Comparison of ENCODE assay signal across 12 cellular contexts in the genomic region with DNA sequence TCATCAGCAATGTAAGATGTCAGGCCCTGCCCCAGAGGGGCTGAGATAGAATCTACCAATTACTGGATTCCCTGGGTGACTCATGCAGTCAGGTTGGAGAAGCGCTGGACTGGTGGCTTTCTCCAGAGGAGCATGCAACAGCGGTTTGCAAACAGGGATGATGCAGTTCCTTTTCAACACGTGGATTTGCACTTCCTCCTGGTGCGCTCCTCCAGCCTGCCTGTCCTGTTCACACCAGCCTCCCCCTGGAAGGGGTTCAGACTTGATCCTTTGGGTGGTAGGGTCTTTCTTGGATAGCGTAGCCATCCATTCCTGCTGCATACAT.
DNase-seq lines count a peak whose midpoint lies in the region; ATAC-seq, FAIRE-seq and TF ChIP-seq lines count a peak whose summit lies in the region.
"Had no signal": no experiment of that assay in that cellular context is flagged by ENCODE, and none has a peak within 500 bp of the region (broad histone marks: within the 10 kb centered on the region; RNA-seq: fewer than 3 reads in every experiment).

No MANE protein-coding gene starts in this region.

- H3K9me3 ChIP-seq in HCT116 (ENCODE audit: control insufficient read depth in 1 of 2, insufficient read depth in 1 of 2, low read depth in 1 of 2, low read length in 2 of 2): no peaks in the 10 kb centered on the region
- H3K9me3 ChIP-seq in kidney (ENCODE audit: control insufficient read depth in 1 of 2, low read length in 2 of 2): no peaks in the 10 kb centered on the region
- no peaks in the 10 kb centered on the region for H3K9me3 ChIP-seq in tibial artery

- POLR2A ChIA-PET in HCT116 (lab: Charles Lee): no interaction called here

- no peak overlapping the region for H3K27ac Mint-ChIP-seq in immature natural killer cell
- H3K27ac Mint-ChIP-seq: activated naive CD8-positive, alpha-beta T cell treated with anti-CD3 and anti-CD28 coated beads, Interleukin-2, amount 10 ng/mL, durations not matched to agents 7 days and 5 days had no signal

- RAD21 ChIA-PET in HCT116 (lab: Charles Lee; ENCODE audit: low non-redundant PET in 1 of 2, low total read pairs in 2 of 2, uncharacterized antibody in 2 of 2, unreplicated experiment in 2 of 2): no interaction called here

- CTCF ChIA-PET in HCT116 (lab: Charles Lee): no interaction called here

- H3K27me3 Mint-ChIP-seq in immature natural killer cell (ENCODE audit: low read depth in 3 of 3): peaks cover 3 to 6% (median 4%) of the 10 kb centered on the region in 3 donors
- H3K27me3 Mint-ChIP-seq: activated naive CD8-positive, alpha-beta T cell treated with anti-CD3 and anti-CD28 coated beads, Interleukin-2, amount 10 ng/mL, durations not matched to agents 7 days and 5 days; stimulated activated naive CD8-positive, alpha-beta T cell treated with anti-CD3 and anti-CD28 coated beads, Interleukin-15, amount 100 ng/mL, for 72 hours had no signal

- H3K4me3 Mint-ChIP-seq in immature natural killer cell: no peak overlapping the region
- H3K4me3 Mint-ChIP-seq: activated naive CD8-positive, alpha-beta T cell treated with anti-CD3 and anti-CD28 coated beads, Interleukin-2, amount 10 ng/mL, durations not matched to agents 7 days and 5 days; stimulated activated naive CD8-positive, alpha-beta T cell treated with anti-CD3 and anti-CD28 coated beads, Interleukin-15, amount 100 ng/mL, for 72 hours had no signal

- H3K4me3 ChIP-seq in HCT116 (replicated peaks in 1 of 2; ENCODE audit: low read depth in 1 of 2, low read length in 2 of 2) (no peak overlapping the region), kidney (ENCODE audit: low read length in 2 of 2) (peak overlapping the region; percentile 9 to 38), tibial artery (no peak overlapping the region)

- no peaks in the 10 kb centered on the region for H4K20me1 ChIP-seq in HCT116 (ENCODE audit: insufficient read depth)

- H3K27me3 ChIP-seq in HCT116 (ENCODE audit: insufficient read depth, low read length) (no peaks in the 10 kb centered on the region), tibial artery (no peaks in the 10 kb centered on the region)

- DNase-seq in HCT116 (ENCODE audit: low read depth, low spot score) (no peak), SK-N-DZ (ENCODE audit: low spot score) (peak; percentile 66), kidney (peak; percentile 69), immature natural killer cell (no peak), tibial artery (no peak)
- DNase-seq: activated naive CD8-positive, alpha-beta T cell treated with anti-CD3 and anti-CD28 coated beads, Interleukin-2, amount 10 ng/mL, durations not matched to agents 7 days and 5 days; HCEC 1CT; NCI-H446 treated with DMSO at 0.1 percent for 48 hours; stimulated activated naive CD8-positive, alpha-beta T cell treated with anti-CD3 and anti-CD28 coated beads, Interleukin-15, amount 100 ng/mL, for 72 hours had no signal

- no peak for FAIRE-seq in kidney (lab: Jason Lieb, UNC)

- H3K9me3 Mint-ChIP-seq in immature natural killer cell: no peaks in the 10 kb centered on the region
- H3K9me3 Mint-ChIP-seq: activated naive CD8-positive, alpha-beta T cell treated with anti-CD3 and anti-CD28 coated beads, Interleukin-2, amount 10 ng/mL, durations not matched to agents 7 days and 5 days; stimulated activated naive CD8-positive, alpha-beta T cell treated with anti-CD3 and anti-CD28 coated beads, Interleukin-15, amount 100 ng/mL, for 72 hours had no signal

- H3K36me3 ChIP-seq in HCT116 (ENCODE audit: control insufficient read depth in 1 of 2, insufficient read depth in 2 of 2, low read length in 2 of 2): no peaks in the 10 kb centered on the region
- H3K36me3 ChIP-seq in kidney (ENCODE audit: control insufficient read depth in 1 of 2, insufficient read depth in 2 of 2, low read length in 2 of 2): no peaks in the 10 kb centered on the region
- no peaks in the 10 kb centered on the region for H3K36me3 ChIP-seq in tibial artery

- no peak overlapping the region for H2AFZ ChIP-seq in HCT116 (ENCODE audit: low read depth, low read length, poor library complexity, severe bottlenecking)

- H3K27ac ChIP-seq in 22Rv1: peak overlapping the region; percentile 14; the same call in 1 of the 2 replicates
- H3K27ac ChIP-seq in HCT116 (ENCODE audit: low read depth, low read length): no peak overlapping the region
- peak overlapping the region; percentile 64 to 74 for H3K27ac ChIP-seq in kidney (ENCODE audit: low read depth in 2 of 2, low read length in 2 of 2)
- H3K27ac ChIP-seq in tibial artery: no peak overlapping the region

- H3K4me2 ChIP-seq in HCT116 (ENCODE audit: low read length): no peak overlapping the region

- H3K4me1 ChIP-seq in HCT116 (ENCODE audit: control insufficient read depth in 1 of 2, insufficient read depth in 2 of 2, low read length in 2 of 2) (peaks cover under 1 to 4% of the 10 kb centered on the region in 2 experiments; a peak in 2 of 4 replicates), kidney (ENCODE audit: control insufficient read depth in 1 of 2, insufficient read depth in 1 of 2, low read depth in 1 of 2, low read length in 2 of 2) (peaks cover 14 to 15% of the 10 kb centered on the region in 2 donors), tibial artery (no peaks in the 10 kb centered on the region)

- H3K36me3 Mint-ChIP-seq in immature natural killer cell: no peaks in the 10 kb centered on the region
- H3K36me3 Mint-ChIP-seq: activated naive CD8-positive, alpha-beta T cell treated with anti-CD3 and anti-CD28 coated beads, Interleukin-2, amount 10 ng/mL, durations not matched to agents 7 days and 5 days had no signal

- H3K4me1 Mint-ChIP-seq in immature natural killer cell: no peaks in the 10 kb centered on the region
- H3K4me1 Mint-ChIP-seq: stimulated activated naive CD8-positive, alpha-beta T cell treated with anti-CD3 and anti-CD28 coated beads, Interleukin-15, amount 100 ng/mL, for 72 hours had no signal

- TF ChIP-seq CTCF in 22Rv1 (IDR thresholded peaks at IDR 0.05) (no peak), HCT116 (IDR thresholded peaks at IDR 0.05 in 2 of 3, conservative IDR thresholded peaks at IDR 0.05 in 1 of 3; ENCODE audit: borderline replicate concordance in 1 of 3, insufficient read depth in 1 of 3, low read depth in 2 of 3, low read length in 2 of 3) (no peak), kidney (IDR thresholded peaks at IDR 0.05; ENCODE audit: borderline replicate concordance, extremely low read depth, insufficient read depth) (no peak), tibial artery (IDR thresholded peaks at IDR 0.05) (no peak)

- ATAC-seq in HCT116 (peak; percentile 64), GM18502 (IDR thresholded peaks at IDR 0.05; ENCODE audit: poor library complexity, unreplicated experiment) (no peak), GM21576 (IDR thresholded peaks at IDR 0.05; ENCODE audit: unreplicated experiment) (no peak)
- ATAC-seq: stimulated activated naive CD8-positive, alpha-beta T cell treated with anti-CD3 and anti-CD28 coated beads, Interleukin-15, amount 100 ng/mL, for 72 hours had no signal

- TF ChIP-seq RAD21 in HCT116 (IDR thresholded peaks at IDR 0.05; ENCODE audit: low read depth): no peak

- no peaks in the 10 kb centered on the region for H3K79me2 ChIP-seq in HCT116 (ENCODE audit: insufficient read depth, low read length)

- no peaks in the 10 kb centered on the region for H3K9me2 ChIP-seq in HCT116 (ENCODE audit: insufficient read depth)

- no peak for TF ChIP-seq POLR2A in HCT116 (IDR thresholded peaks at IDR 0.05; ENCODE audit: borderline replicate concordance, extremely low read depth, insufficient read depth, insufficient read length)

- H3K9ac ChIP-seq in HCT116 (ENCODE audit: low read length) (no peak overlapping the region), kidney (ENCODE audit: low read length in 2 of 2) (peak overlapping the region in 1 of 2 donors; percentile 30)

- intact Hi-C loops in HCT116 (cut with micrococcal nuclease): no loop called here
- intact Hi-C loops in kidney (cut with DNase I): no loop called here
- intact Hi-C loops in tibial artery (cut with DNase I; ENCODE audit: low total_unique reads): no loop called here

- no TSS peak for BruUV-seq in HCT116 (replicated peaks; lab: Mats Ljungman, UMichigan)

TF ChIP-seq in HCT116, 20 proteins besides CTCF, POLR2A, EP300 and RAD21 (continues in another document):
- TF ChIP-seq SRF (IDR thresholded peaks at IDR 0.05; ENCODE audit: low read depth) (no peak), ELF1 (IDR thresholded peaks at IDR 0.05; ENCODE audit: borderline replicate concordance, low read depth) (no peak), MAX (IDR thresholded peaks at IDR 0.05) (no peak), ZBTB33 (IDR thresholded peaks at IDR 0.05; ENCODE audit: extremely low read depth, insufficient replicate concordance, low read length) (no peak), FOSL1 (IDR thresholded peaks at IDR 0.05; ENCODE audit: low read depth) (no peak), EZH2 (IDR thresholded peaks at IDR 0.05) (no peak), SIN3A (IDR thresholded peaks at IDR 0.05; ENCODE audit: low read depth) (no peak), EGR1 (IDR thresholded peaks at IDR 0.05; ENCODE audit: low read depth) (no peak), ZNF274 (IDR thresholded peaks at IDR 0.05; ENCODE audit: low read depth, low read length) (no peak), CEBPB (IDR thresholded peaks at IDR 0.05; ENCODE audit: low read depth) (no peak), POLR2AphosphoS5 (IDR thresholded peaks at IDR 0.05; ENCODE audit: low read depth, low read length) (no peak), JUND (IDR thresholded peaks at IDR 0.05) (no peak), ATF3 (IDR thresholded peaks at IDR 0.05) (no peak)

Comparison
In these comparisons a context has a peak if more than half of its experiments do, and no peak if none do; other contexts are left out.
1. H3K27ac ChIP-seq: peak in 22Rv1 (single experiment) and kidney (2 of 2); none in HCT116 (single experiment) and tibial artery (0 of 2).
2. DNase-seq: peak in SK-N-DZ (single experiment) and kidney (single experiment); none in HCT116 (single experiment), immature natural killer cell (0 of 3) and tibial artery (0 of 2).
3. H3K4me3 ChIP-seq: peak in kidney (2 of 2); none in HCT116 (0 of 2) and tibial artery (0 of 2).